ENCODE assay signal across 28 cellular contexts in genomic region chr22:24383061-24383460, GRCh38.
"Had no signal": no experiment of that assay in that cellular context is flagged by ENCODE, and none has a peak within 500 bp of the region (broad histone marks: within the 10 kb centered on the region; RNA-seq: fewer than 3 reads in every experiment).

No MANE protein-coding gene starts in this region.

- H3K27me3 Mint-ChIP-seq: stimulated activated memory B cell treated with anti-CD40 and anti-IgM and Interleukin-4, amounts not matched to agents 10 μg/mL and 1 μg/mL and 100 μg/mL, for 72 hours; stimulated activated naive B cell treated with anti-CD40 and anti-IgM and Interleukin-4, amounts not matched to agents 10 μg/mL and 1 μg/mL and 100 μg/mL, for 72 hours; stimulated activated naive CD8-positive, alpha-beta T cell treated with anti-CD3 and anti-CD28 coated beads, Interleukin-15, amount 100 ng/mL, for 72 hours; stimulated activated naive CD8-positive, alpha-beta T cell treated with anti-CD3 and anti-CD28 coated beads, Interleukin-15, Interleukin-2, amounts not matched to agents 100 ng/mL and 50 ng/mL, for 24 hours; type B pancreatic cell had no signal

- H3K9me3 Mint-ChIP-seq: stimulated activated effector memory CD8-positive, alpha-beta T cell treated with anti-CD3 and anti-CD28 coated beads, Interleukin-12 subunit alpha, Interleukin-12 subunit beta, amount 100 ng/mL, for 72 hours; stimulated activated memory B cell treated with anti-CD40 and anti-IgM and Interleukin-4, amounts not matched to agents 10 μg/mL and 1 μg/mL and 100 μg/mL, for 72 hours; stimulated activated naive B cell treated with anti-CD40 and anti-IgM and Interleukin-4, amounts not matched to agents 10 μg/mL and 1 μg/mL and 100 μg/mL, for 72 hours; stimulated activated naive CD8-positive, alpha-beta T cell treated with anti-CD3 and anti-CD28 coated beads, Interleukin-15, amount 100 ng/mL, for 72 hours; stimulated activated naive CD8-positive, alpha-beta T cell treated with anti-CD3 and anti-CD28 coated beads, Interleukin-15, Interleukin-2, amounts not matched to agents 100 ng/mL and 50 ng/mL, for 24 hours; type B pancreatic cell had no signal

- H3K4me1 Mint-ChIP-seq: stimulated activated memory B cell treated with anti-CD40 and anti-IgM and Interleukin-4, amounts not matched to agents 10 μg/mL and 1 μg/mL and 100 μg/mL, for 72 hours had no signal

- H3K9me3 ChIP-seq: stomach, suprapubic skin, testis, thoracic aorta, thyroid gland, tibial artery, tibial nerve, transverse colon, upper lobe of left lung, upper lobe of right lung, uterus, vagina had no signal

- H3K4me3 Mint-ChIP-seq: stimulated activated effector memory CD8-positive, alpha-beta T cell treated with anti-CD3 and anti-CD28 coated beads, Interleukin-12 subunit alpha, Interleukin-12 subunit beta, amount 100 ng/mL, for 72 hours; stimulated activated memory B cell treated with anti-CD40 and anti-IgM and Interleukin-4, amounts not matched to agents 10 μg/mL and 1 μg/mL and 100 μg/mL, for 72 hours; stimulated activated naive B cell treated with anti-CD40 and anti-IgM and Interleukin-4, amounts not matched to agents 10 μg/mL and 1 μg/mL and 100 μg/mL, for 72 hours; stimulated activated naive CD8-positive, alpha-beta T cell treated with anti-CD3 and anti-CD28 coated beads, Interleukin-15, amount 100 ng/mL, for 72 hours; stimulated activated naive CD8-positive, alpha-beta T cell treated with anti-CD3 and anti-CD28 coated beads, Interleukin-15, Interleukin-2, amounts not matched to agents 100 ng/mL and 50 ng/mL, for 24 hours; type B pancreatic cell had no signal

- FAIRE-seq: urothelium cell line had no signal

- ATAC-seq: stimulated activated effector memory CD8-positive, alpha-beta T cell treated with anti-CD3 and anti-CD28 coated beads, Interleukin-12 subunit alpha, Interleukin-12 subunit beta, amount 100 ng/mL, for 72 hours; stimulated activated memory B cell treated with anti-CD40 and anti-IgM and Interleukin-4, amounts not matched to agents 10 μg/mL and 1 μg/mL and 100 μg/mL, for 72 hours; stimulated activated naive B cell treated with anti-CD40 and anti-IgM and Interleukin-4, amounts not matched to agents 10 μg/mL and 1 μg/mL and 100 μg/mL, for 72 hours; stimulated activated naive CD8-positive, alpha-beta T cell treated with anti-CD3 and anti-CD28 coated beads, Interleukin-15, amount 100 ng/mL, for 72 hours; stimulated activated naive CD8-positive, alpha-beta T cell treated with anti-CD3 and anti-CD28 coated beads, Interleukin-15, Interleukin-2, amounts not matched to agents 100 U/mL and 50 U/mL, for 24 hours; upper lobe of right lung had no signal

- H3K4me1 ChIP-seq: stomach, suprapubic skin, testis, thyroid gland, tibial artery, tibial nerve, transverse colon, uterus, vagina had no signal

- H3K36me3 ChIP-seq: uterus had no signal

- DNase-seq: stimulated activated CD4-positive, alpha-beta T cell treated with anti-CD3 and anti-CD28 coated beads, Interleukin-2, amount 100 ng/mL, for 48 hours; stimulated activated CD4-positive, alpha-beta T cell treated with anti-CD3 and anti-CD28 coated beads, Interleukin-4, amount 100 ng/mL, for 1 hour; stimulated activated CD4-positive, alpha-beta T cell treated with anti-CD3 and anti-CD28 coated beads, Interleukin-4, amount 100 ng/mL, for 24 hours; stimulated activated CD4-positive, alpha-beta T cell treated with anti-CD3 and anti-CD28 coated beads, Interleukin-4, amount 100 ng/mL, for 4 hours; stimulated activated CD8-positive, alpha-beta memory T cell treated with anti-CD3 and anti-CD28 coated beads, Interleukin-4, amount 100 ng/mL, for 48 hours; stimulated activated naive B cell treated with anti-CD40 and anti-IgM and Interleukin-4, amounts not matched to agents 10 μg/mL and 1 μg/mL and 100 μg/mL, for 72 hours; stimulated activated naive CD4-positive, alpha-beta T cell; stimulated activated naive CD4-positive, alpha-beta T cell treated with Interleukin-2 at 50 U/mL for 16 hours; stimulated activated naive CD8-positive, alpha-beta T cell treated with anti-CD3 and anti-CD28 coated beads, Interleukin-15, amount 100 ng/mL, for 72 hours; stimulated activated naive CD8-positive, alpha-beta T cell treated with anti-CD3 and anti-CD28 coated beads, Interleukin-15, Interleukin-2, amounts not matched to agents 100 U/mL and 50 U/mL, for 24 hours; stomach; substantia nigra; testis; thyroid gland; tibial artery; transverse colon; upper lobe of left lung; upper lobe of right lung; uterus had no signal

- H3K4me3 ChIP-seq: stomach, suprapubic skin, testis, thoracic aorta, thyroid gland, tibial artery, tibial nerve, transverse colon, upper lobe of left lung, upper lobe of right lung, uterus, vagina had no signal

- H3K27ac Mint-ChIP-seq: stimulated activated memory B cell treated with anti-CD40 and anti-IgM and Interleukin-4, amounts not matched to agents 10 μg/mL and 1 μg/mL and 100 μg/mL, for 72 hours; stimulated activated naive B cell treated with anti-CD40 and anti-IgM and Interleukin-4, amounts not matched to agents 10 μg/mL and 1 μg/mL and 100 μg/mL, for 72 hours; stimulated activated naive CD8-positive, alpha-beta T cell treated with anti-CD3 and anti-CD28 coated beads, Interleukin-15, amount 100 ng/mL, for 72 hours; stimulated activated naive CD8-positive, alpha-beta T cell treated with anti-CD3 and anti-CD28 coated beads, Interleukin-15, Interleukin-2, amounts not matched to agents 100 ng/mL and 50 ng/mL, for 24 hours; type B pancreatic cell had no signal

- H3K27me3 ChIP-seq: stomach, suprapubic skin, testis, thyroid gland, tibial artery, tibial nerve, transverse colon, upper lobe of left lung, upper lobe of right lung, uterus, vagina had no signal

- H3K27ac ChIP-seq: stomach, suprapubic skin, testis, thoracic aorta, thyroid gland, tibial artery, tibial nerve, transverse colon, upper lobe of left lung, upper lobe of right lung, uterus, vagina had no signal
